In genomic region chr21:45378258-45378966, GRCh38 we compare ENCODE assay signal across 11 cellular contexts. TPM values are rescaled to one million over a fixed set of nuclear protein-coding genes. Genes with fewer than 3 reads are reported as not detected.
DNase-seq lines count a peak whose midpoint lies in the region; ATAC-seq, FAIRE-seq and TF ChIP-seq lines count a peak whose summit lies in the region.
"Had no signal": no experiment of that assay in that cellular context is flagged by ENCODE, and none has a peak within 500 bp of the region (broad histone marks: within the 10 kb centered on the region; RNA-seq: fewer than 3 reads in every experiment).

No MANE protein-coding gene starts in this region.

- peaks cover 4% of the 10 kb centered on the region for H3K4me1 Mint-ChIP-seq in T-helper 17 cell

- H2AK5ac ChIP-seq in mesenchymal stem cell (ENCODE audit: low read length, severe bottlenecking) = peak overlapping the region; percentile 93

- no peaks in the 10 kb centered on the region for H3K79me1 ChIP-seq in mesenchymal stem cell (replicated peaks; ENCODE audit: low read length, poor library complexity, severe bottlenecking)

- ATAC-seq in T-helper 17 cell = no peak

- no peak overlapping the region for H3K4me3 ChIP-seq in HUES6 (ENCODE audit: low read depth, low read length)
- no peak overlapping the region for H3K4me3 ChIP-seq in mesenchymal stem cell (ENCODE audit: insufficient read depth in 1 of 2, low read depth in 1 of 2, low read length in 2 of 2)
- H3K4me3 ChIP-seq in stomach = no peak overlapping the region

- H3K9me3 ChIP-seq in HUES6 (ENCODE audit: control insufficient read depth, insufficient read depth, low read depth, low read length) = peaks cover 9% of the 10 kb centered on the region
- no peaks in the 10 kb centered on the region for H3K9me3 ChIP-seq in mesenchymal stem cell (ENCODE audit: control insufficient read depth, low read length)
- peaks cover 0 to 6% (median 0%) of the 10 kb centered on the region in 4 donors for H3K9me3 ChIP-seq in stomach
- no peaks in the 10 kb centered on the region for H3K9me3 ChIP-seq in T-helper 17 cell (ENCODE audit: control insufficient read depth, low read length, poor library complexity, severe bottlenecking)

- no peak for TF ChIP-seq CTCF in stomach (IDR thresholded peaks at IDR 0.05)

- FAIRE-seq in endometrium (lab: Jason Lieb, UNC) = peak; percentile 29

- H2AFZ ChIP-seq in mesenchymal stem cell (ENCODE audit: low read depth, low read length) = no peak overlapping the region

- no peak overlapping the region for H2BK120ac ChIP-seq in mesenchymal stem cell (ENCODE audit: low read depth, low read length)

- no peaks in the 10 kb centered on the region for H3K36me3 ChIP-seq in HUES6 (ENCODE audit: control insufficient read depth, insufficient read depth, low read length)
- no peaks in the 10 kb centered on the region for H3K36me3 ChIP-seq in mesenchymal stem cell (ENCODE audit: control insufficient read depth in 1 of 2, insufficient read depth in 2 of 2, low read depth in 1 of 2, low read length in 2 of 2)
- H3K36me3 ChIP-seq in stomach = no peaks in the 10 kb centered on the region

- intact Hi-C loops in stomach (cut with DNase I; ENCODE audit: low total_unique reads) = no loop called here

- peak overlapping the region in 1 of 2 experiments; percentile 75 for H3K14ac ChIP-seq in mesenchymal stem cell (ENCODE audit: low read length in 2 of 2)

- DNase-seq in AG08395 (ENCODE audit: low spot score) = peak; percentile 71
- DNase-seq in mesenchymal stem cell = peak; percentile 68
- DNase-seq in GOT3 (lab: John Stamatoyannopoulos, UW) = no peak
- DNase-seq in OCI-M2 (lab: John Stamatoyannopoulos, UW; ENCODE audit: unreplicated experiment) = no peak
- DNase-seq in stomach = no peak
- no peak for DNase-seq in T-helper 17 cell
- DNase-seq: NCI-H2107 had no signal

- peak overlapping the region; percentile 41 for H4K8ac ChIP-seq in mesenchymal stem cell (ENCODE audit: low read length)

- H3K9ac ChIP-seq in HUES6 (ENCODE audit: low read length) = peak overlapping the region; percentile 59
- H3K9ac ChIP-seq in mesenchymal stem cell (ENCODE audit: low read length) = no peak overlapping the region

- H3K27me3 ChIP-seq in HUES6 (ENCODE audit: control insufficient read depth, insufficient read depth, low read length) (no peaks in the 10 kb centered on the region), mesenchymal stem cell (ENCODE audit: control insufficient read depth in 1 of 2, insufficient read depth in 1 of 2, low read length in 2 of 2) (peaks cover 0 to 11% of the 10 kb centered on the region in 2 experiments), stomach (peaks cover 0 to 52% (median 0%) of the 10 kb centered on the region in 3 donors)

- WGBS in mesenchymal stem cell = 37% methylated on average over 13 of the region's 13 CpGs
- WGBS in stomach, 5 donors = 32 to 45% (median 34%) methylated on average over 12 to 13 of the region's 13 CpGs

- H3K27ac ChIP-seq in HUES6 (ENCODE audit: low read depth, low read length) (peak overlapping the region; percentile 83; the same call in 1 of the 2 replicates), mesenchymal stem cell (ENCODE audit: low read length, poor library complexity, severe bottlenecking) (peak overlapping the region; percentile 7), stomach (no peak overlapping the region)
- H3K27ac ChIP-seq: C4-2B, RWPE1 had no signal

- H2BK12ac ChIP-seq in mesenchymal stem cell (ENCODE audit: low read length in 2 of 2) = peak overlapping the region; percentile 44 to 98

- no peak overlapping the region for H2BK5ac ChIP-seq in mesenchymal stem cell (ENCODE audit: low read depth, low read length, poor library complexity, severe bottlenecking)

- peaks cover 5% of the 10 kb centered on the region for H3K36me3 Mint-ChIP-seq in T-helper 17 cell (ENCODE audit: low read depth)

- H3K4ac ChIP-seq in mesenchymal stem cell (ENCODE audit: low read depth in 1 of 2, low read length in 2 of 2) = peak overlapping the region; percentile 20 to 91

- peak overlapping the region; percentile 23 to 87 for H3K18ac ChIP-seq in mesenchymal stem cell (ENCODE audit: low read depth in 1 of 2, low read length in 2 of 2)

- no peak overlapping the region for H3K27ac Mint-ChIP-seq in T-helper 17 cell

- peak overlapping the region; percentile 77 for H4K91ac ChIP-seq in mesenchymal stem cell (ENCODE audit: low read length)

- no peak for TF ChIP-seq EP300 in stomach (IDR thresholded peaks at IDR 0.05)

- TF ChIP-seq POLR2A in stomach (IDR thresholded peaks at IDR 0.05) = no peak

- H3K4me1 ChIP-seq in HUES6 (ENCODE audit: control insufficient read depth, insufficient read depth, low read length) (peaks cover 26% of the 10 kb centered on the region), mesenchymal stem cell (ENCODE audit: control insufficient read depth, insufficient read depth, low read depth, low read length) (peaks cover 28% of the 10 kb centered on the region), stomach (no peaks in the 10 kb centered on the region)

- peaks cover 33% of the 10 kb centered on the region for H3K27me3 Mint-ChIP-seq in T-helper 17 cell

- H2BK15ac ChIP-seq in mesenchymal stem cell (ENCODE audit: low read depth, poor library complexity, severe bottlenecking) = peak overlapping the region; percentile 6

- no peak overlapping the region for H3K4me3 Mint-ChIP-seq in T-helper 17 cell

- H3K23ac ChIP-seq in mesenchymal stem cell (ENCODE audit: low read length in 2 of 2) = no peak overlapping the region

- H3K4me2 ChIP-seq in mesenchymal stem cell (ENCODE audit: low read length, poor library complexity, severe bottlenecking) = peak overlapping the region; percentile 20

RNA-seq across cellular contexts. Expression of gene COL18A1, which starts 26.6 kb away (rescaled TPM):
- 330 TPM for polyA plus RNA-seq in mesenchymal stem cell (2013, experiment 1 of 2)
- 322 TPM for polyA plus RNA-seq in mesenchymal stem cell (2013, experiment 2 of 2)
- total RNA-seq in stomach (100 to 1,000 TPM in 1 of 5 donors, 10 to 100 TPM in 4; 19.8 to 212 (median 34.9) TPM), T-helper 17 cell (10 to 100 TPM in 1 of 2 donors, 1 to 10 TPM in 1; 5.4 to 17.1 TPM)
- polyA plus RNA-seq in stomach = 10 to 100 TPM; 20.0 to 34.3 (median 20.7) TPM

Comparison
In these comparisons a context has a peak if more than half of its experiments do, and no peak if none do; other contexts are left out.
1. DNase-seq: peak in AG08395 (single experiment) and mesenchymal stem cell (single experiment); none in GOT3 (single experiment), OCI-M2 (single experiment), stomach (single experiment) and T-helper 17 cell (0 of 3).
2. H3K27ac ChIP-seq: peak in HUES6 (single experiment) and mesenchymal stem cell (single experiment); none in stomach (0 of 5).